Comparison of ENCODE assay signal across 9 cellular contexts in the genomic region with DNA sequence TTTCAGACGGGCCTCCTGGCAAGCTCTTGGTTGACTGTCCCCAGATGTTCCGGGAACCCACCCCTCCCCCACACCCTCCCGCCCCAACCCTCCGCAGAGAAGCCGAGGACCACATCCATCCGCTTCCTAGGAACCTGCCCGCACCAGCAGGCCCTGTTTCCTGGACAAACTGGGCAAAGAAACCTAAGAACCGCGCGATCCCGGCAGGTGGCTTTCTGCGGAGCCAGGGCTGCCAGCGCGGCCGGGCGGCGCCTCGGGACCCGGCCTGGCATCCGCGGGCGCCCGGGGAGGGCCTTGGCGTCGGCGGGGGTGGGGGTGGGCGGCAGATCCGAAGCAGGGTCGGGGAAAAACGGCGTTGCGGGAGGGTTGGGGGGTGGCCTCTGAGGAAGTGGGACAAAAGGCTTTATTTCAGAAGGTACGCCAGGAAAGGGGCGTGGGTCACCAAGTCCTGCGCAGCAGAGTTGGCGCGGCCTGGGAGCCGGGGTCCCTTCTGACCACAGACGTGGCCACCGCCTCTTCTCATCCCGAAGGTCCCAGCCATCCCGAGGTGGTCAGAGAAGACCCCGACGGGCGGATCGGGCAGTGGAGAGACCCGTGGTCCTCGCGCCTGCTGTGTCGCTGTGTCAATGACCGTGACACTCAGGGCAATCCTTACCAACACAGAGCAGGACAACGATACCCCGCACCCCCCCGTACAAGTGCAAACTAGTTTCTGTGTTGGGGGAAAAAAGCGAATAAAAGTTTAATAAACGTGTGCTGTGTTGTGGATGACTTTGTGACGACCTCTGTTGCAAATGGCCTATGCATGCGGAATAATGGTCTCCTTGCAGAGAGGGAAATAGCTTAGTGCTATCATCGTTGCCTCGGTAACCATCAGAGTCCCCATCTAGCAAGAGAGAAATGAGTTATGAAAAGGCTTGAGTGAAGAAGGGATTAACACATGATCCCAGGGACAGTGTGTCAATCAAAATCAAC. TPM values are rescaled to one million over a fixed set of nuclear protein-coding genes. Genes with fewer than 3 reads are reported as not detected.
DNase-seq lines count a peak whose midpoint lies in the region; ATAC-seq, FAIRE-seq and TF ChIP-seq lines count a peak whose summit lies in the region.
"Had no signal": no experiment of that assay in that cellular context is flagged by ENCODE, and none has a peak within 500 bp of the region (broad histone marks: within the 10 kb centered on the region; RNA-seq: fewer than 3 reads in every experiment).

No MANE protein-coding gene starts in this region.

- H3K9me3 ChIP-seq in endodermal cell (ENCODE audit: control insufficient read depth, low read length) (no peaks in the 10 kb centered on the region), pancreas (no peaks in the 10 kb centered on the region)

- DNase-seq in GM12891 (ENCODE audit: insufficient read length, low spot score): no peak
- peak; percentile 32 for DNase-seq in NCI-H69 (lab: John Stamatoyannopoulos, UW)
- peak; percentile 72 for DNase-seq in endodermal cell
- peak in 1 of 6 donors; percentile 62 for DNase-seq in pancreas
- no peak for DNase-seq in activated CD4-positive, CD25-positive, alpha-beta regulatory T cell treated with anti-CD3 and anti-CD28 coated beads, Interleukin-2, amount 50 U/mL, for 72 hours
- no peak for DNase-seq in ureter (ENCODE audit: low spot score)
- no peak for DNase-seq in COR-L47 (lab: John Stamatoyannopoulos, UW)
- DNase-seq: NCI-H187 treated with DMSO at 0.1 percent for 48 hours had no signal

- peaks cover 99% of the 10 kb centered on the region for H3K27me3 Mint-ChIP-seq in endodermal cell (ENCODE audit: insufficient read depth)

- peaks cover 96% of the 10 kb centered on the region for H3K27me3 ChIP-seq in endodermal cell (ENCODE audit: control insufficient read depth, insufficient read depth, low read length, poor library complexity, severe bottlenecking)
- peaks cover 0 to 58% (median 15%) of the 10 kb centered on the region in 4 donors for H3K27me3 ChIP-seq in pancreas

- H3K27ac Mint-ChIP-seq in endodermal cell: no peak overlapping the region

- peak; percentile 40 to 59 (median 50) for ATAC-seq in pancreas
- ATAC-seq in HG02938 (IDR thresholded peaks at IDR 0.05; ENCODE audit: unreplicated experiment): no peak

- peaks cover 32% of the 10 kb centered on the region for H3K4me1 Mint-ChIP-seq in endodermal cell

- no peaks in the 10 kb centered on the region for H3K9me3 Mint-ChIP-seq in endodermal cell

- H3K27ac ChIP-seq in endodermal cell (ENCODE audit: low read depth, low read length) (no peak overlapping the region), pancreas (no peak overlapping the region)

- peak overlapping the region; percentile 64 for H3K4me3 ChIP-seq in endodermal cell (ENCODE audit: low read length)
- H3K4me3 ChIP-seq in pancreas: peak overlapping the region in 1 of 4 donors; percentile 27

- TF ChIP-seq CTCF in endodermal cell (conservative IDR thresholded peaks at IDR 0.05) (no peak), pancreas (IDR thresholded peaks at IDR 0.05) (no peak)

- peak; percentile 68 for FAIRE-seq in GM12891 (lab: Jason Lieb, UNC)
- FAIRE-seq in pancreas (lab: Jason Lieb, UNC): no peak

- no peak for TF ChIP-seq POLR2A in GM12891 (IDR thresholded peaks at IDR 0.05; ENCODE audit: low read depth, low read length)

- no peaks in the 10 kb centered on the region for H3K36me3 Mint-ChIP-seq in endodermal cell (ENCODE audit: low read depth)

- no peak overlapping the region for H3K9ac ChIP-seq in endodermal cell (ENCODE audit: extremely low read depth, low read length, poor library complexity, severe bottlenecking)

- intact Hi-C loops in pancreas (cut with DNase I): no loop called here

- peaks cover 9% of the 10 kb centered on the region for H3K4me1 ChIP-seq in endodermal cell (ENCODE audit: control insufficient read depth, insufficient read depth, low read length)
- peaks cover 0 to 3% (median 0%) of the 10 kb centered on the region in 3 donors for H3K4me1 ChIP-seq in pancreas

- WGBS in endodermal cell (ENCODE audit: insufficient coverage in 1 of 2, insufficient read length in 1 of 2), 2 experiments: 3 to 5% methylated on average over 23 to 60 of the region's 60 CpGs
- WGBS in pancreas, 2 donors: 4 to 6% methylated on average over 55 to 60 of the region's 60 CpGs

- H3K4me3 Mint-ChIP-seq in endodermal cell: peak overlapping the region; percentile 44

- H3K36me3 ChIP-seq in endodermal cell (ENCODE audit: control insufficient read depth, insufficient read depth, low read length) (no peaks in the 10 kb centered on the region), pancreas (no peaks in the 10 kb centered on the region)

TF ChIP-seq in GM12891, 5 proteins besides CTCF, POLR2A, EP300 and RAD21:
- TF ChIP-seq TAF1 (IDR thresholded peaks at IDR 0.05; ENCODE audit: low read depth, low read length): no peak
- TF ChIP-seq SPI1 (IDR thresholded peaks at IDR 0.05; ENCODE audit: low read depth, low read length): no peak
- TF ChIP-seq PAX5 (IDR thresholded peaks at IDR 0.05; ENCODE audit: insufficient read depth, low read length, severe bottlenecking): no peak

RNA-seq across cellular contexts. Expression of a gene that starts 19.5 kb away (rescaled TPM):
- 7.1 TPM for polyA plus RNA-seq in GM12891 (2012; ENCODE audit: low read depth, missing spikeins)
- total RNA-seq in endodermal cell (100 to 1,000 TPM in 1 of 2 donors, 10 to 100 TPM in 1; 51.3 to 103 TPM), pancreas (under 1 TPM in 4 of 6 donors, not detected in 2; 0.12 to 0.38 (median 0.32) TPM), ureter (310 TPM)
- polyA plus RNA-seq in endodermal cell (2013, experiment 1 of 2): 6.0 TPM
- 6.7 TPM for polyA plus RNA-seq in endodermal cell (2013, experiment 2 of 2)
- polyA plus RNA-seq in pancreas: under 1 TPM; 0.11 to 0.14 TPM

Comparison
In these comparisons a context has a peak if more than half of its experiments do, and no peak if none do; other contexts are left out.
1. DNase-seq: peak in NCI-H69 (single experiment) and endodermal cell (single experiment); none in GM12891 (single experiment), activated CD4-positive, CD25-positive, alpha-beta regulatory T cell treated with anti-CD3 and anti-CD28 coated beads, Interleukin-2, amount 50 U/mL, for 72 hours (single experiment), ureter (single experiment) and COR-L47 (single experiment).
2. RNA of a gene that starts 19.5 kb away (total RNA-seq): 310 TPM in ureter (single experiment) and 51.3 to 103 TPM in endodermal cell; 0.12 to 0.38 TPM in pancreas; every median in the first group is over 10 times any median in the second.